1 cellular context compared by ENCODE assay signal in the genomic region with DNA sequence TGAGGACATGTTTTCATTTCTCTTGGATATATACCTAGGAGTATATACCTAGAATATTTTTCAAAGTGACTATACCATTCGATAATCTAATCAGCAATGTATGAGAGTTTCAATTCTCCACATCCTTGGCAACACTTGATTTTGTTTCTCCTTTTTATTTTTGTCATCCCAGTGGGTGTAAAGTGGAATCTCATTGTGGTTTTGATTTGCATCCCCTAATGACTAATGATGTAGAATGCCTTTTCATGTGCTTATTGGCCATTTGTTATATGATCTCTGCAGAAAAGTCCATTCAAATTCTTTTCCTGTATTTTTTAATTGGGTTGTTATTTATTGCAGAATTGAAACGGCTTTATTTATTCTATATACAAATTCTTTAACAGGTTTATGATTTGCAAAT.
TF ChIP-seq lines count a peak whose summit lies in the region.

No MANE protein-coding gene starts in this region.

TF ChIP-seq in GM23338, 12 proteins besides CTCF, POLR2A, EP300 and RAD21:
- TF ChIP-seq, protein P1, sequence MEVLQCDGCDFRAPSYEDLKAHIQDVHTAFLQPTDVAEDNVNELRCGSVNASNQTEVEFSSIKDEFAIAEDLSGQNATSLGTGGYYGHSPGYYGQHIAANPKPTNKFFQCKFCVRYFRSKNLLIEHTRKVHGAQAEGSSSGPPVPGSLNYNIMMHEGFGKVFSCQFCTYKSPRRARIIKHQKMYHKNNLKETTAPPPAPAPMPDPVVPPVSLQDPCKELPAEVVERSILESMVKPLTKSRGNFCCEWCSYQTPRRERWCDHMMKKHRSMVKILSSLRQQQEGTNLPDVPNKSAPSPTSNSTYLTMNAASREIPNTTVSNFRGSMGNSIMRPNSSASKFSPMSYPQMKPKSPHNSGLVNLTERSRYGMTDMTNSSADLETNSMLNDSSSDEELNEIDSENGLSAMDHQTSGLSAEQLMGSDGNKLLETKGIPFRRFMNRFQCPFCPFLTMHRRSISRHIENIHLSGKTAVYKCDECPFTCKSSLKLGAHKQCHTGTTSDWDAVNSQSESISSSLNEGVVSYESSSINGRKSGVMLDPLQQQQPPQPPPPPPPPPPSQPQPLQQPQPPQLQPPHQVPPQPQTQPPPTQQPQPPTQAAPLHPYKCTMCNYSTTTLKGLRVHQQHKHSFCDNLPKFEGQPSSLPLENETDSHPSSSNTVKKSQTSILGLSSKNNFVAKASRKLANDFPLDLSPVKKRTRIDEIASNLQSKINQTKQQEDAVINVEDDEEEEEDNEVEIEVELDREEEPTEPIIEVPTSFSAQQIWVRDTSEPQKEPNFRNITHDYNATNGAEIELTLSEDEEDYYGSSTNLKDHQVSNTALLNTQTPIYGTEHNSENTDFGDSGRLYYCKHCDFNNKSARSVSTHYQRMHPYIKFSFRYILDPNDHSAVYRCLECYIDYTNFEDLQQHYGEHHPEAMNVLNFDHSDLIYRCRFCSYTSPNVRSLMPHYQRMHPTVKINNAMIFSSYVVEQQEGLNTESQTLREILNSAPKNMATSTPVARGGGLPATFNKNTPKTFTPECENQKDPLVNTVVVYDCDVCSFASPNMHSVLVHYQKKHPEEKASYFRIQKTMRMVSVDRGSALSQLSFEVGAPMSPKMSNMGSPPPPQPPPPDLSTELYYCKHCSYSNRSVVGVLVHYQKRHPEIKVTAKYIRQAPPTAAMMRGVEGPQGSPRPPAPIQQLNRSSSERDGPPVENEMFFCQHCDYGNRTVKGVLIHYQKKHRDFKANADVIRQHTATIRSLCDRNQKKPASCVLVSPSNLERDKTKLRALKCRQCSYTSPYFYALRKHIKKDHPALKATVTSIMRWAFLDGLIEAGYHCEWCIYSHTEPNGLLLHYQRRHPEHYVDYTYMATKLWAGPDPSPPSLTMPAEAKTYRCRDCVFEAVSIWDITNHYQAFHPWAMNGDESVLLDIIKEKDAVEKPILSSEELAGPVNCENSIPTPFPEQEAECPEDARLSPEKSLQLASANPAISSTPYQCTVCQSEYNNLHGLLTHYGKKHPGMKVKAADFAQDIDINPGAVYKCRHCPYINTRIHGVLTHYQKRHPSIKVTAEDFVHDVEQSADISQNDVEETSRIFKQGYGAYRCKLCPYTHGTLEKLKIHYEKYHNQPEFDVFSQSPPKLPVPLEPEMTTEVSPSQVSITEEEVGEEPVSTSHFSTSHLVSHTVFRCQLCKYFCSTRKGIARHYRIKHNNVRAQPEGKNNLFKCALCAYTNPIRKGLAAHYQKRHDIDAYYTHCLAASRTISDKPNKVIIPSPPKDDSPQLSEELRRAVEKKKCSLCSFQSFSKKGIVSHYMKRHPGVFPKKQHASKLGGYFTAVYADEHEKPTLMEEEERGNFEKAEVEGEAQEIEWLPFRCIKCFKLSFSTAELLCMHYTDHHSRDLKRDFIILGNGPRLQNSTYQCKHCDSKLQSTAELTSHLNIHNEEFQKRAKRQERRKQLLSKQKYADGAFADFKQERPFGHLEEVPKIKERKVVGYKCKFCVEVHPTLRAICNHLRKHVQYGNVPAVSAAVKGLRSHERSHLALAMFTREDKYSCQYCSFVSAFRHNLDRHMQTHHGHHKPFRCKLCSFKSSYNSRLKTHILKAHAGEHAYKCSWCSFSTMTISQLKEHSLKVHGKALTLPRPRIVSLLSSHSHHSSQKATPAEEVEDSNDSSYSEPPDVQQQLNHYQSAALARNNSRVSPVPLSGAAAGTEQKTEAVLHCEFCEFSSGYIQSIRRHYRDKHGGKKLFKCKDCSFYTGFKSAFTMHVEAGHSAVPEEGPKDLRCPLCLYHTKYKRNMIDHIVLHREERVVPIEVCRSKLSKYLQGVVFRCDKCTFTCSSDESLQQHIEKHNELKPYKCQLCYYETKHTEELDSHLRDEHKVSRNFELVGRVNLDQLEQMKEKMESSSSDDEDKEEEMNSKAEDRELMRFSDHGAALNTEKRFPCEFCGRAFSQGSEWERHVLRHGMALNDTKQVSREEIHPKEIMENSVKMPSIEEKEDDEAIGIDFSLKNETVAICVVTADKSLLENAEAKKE (CRISPR knock-in tag; IDR thresholded peaks at IDR 0.05), result no peak
- TF ChIP-seq, protein P2, sequence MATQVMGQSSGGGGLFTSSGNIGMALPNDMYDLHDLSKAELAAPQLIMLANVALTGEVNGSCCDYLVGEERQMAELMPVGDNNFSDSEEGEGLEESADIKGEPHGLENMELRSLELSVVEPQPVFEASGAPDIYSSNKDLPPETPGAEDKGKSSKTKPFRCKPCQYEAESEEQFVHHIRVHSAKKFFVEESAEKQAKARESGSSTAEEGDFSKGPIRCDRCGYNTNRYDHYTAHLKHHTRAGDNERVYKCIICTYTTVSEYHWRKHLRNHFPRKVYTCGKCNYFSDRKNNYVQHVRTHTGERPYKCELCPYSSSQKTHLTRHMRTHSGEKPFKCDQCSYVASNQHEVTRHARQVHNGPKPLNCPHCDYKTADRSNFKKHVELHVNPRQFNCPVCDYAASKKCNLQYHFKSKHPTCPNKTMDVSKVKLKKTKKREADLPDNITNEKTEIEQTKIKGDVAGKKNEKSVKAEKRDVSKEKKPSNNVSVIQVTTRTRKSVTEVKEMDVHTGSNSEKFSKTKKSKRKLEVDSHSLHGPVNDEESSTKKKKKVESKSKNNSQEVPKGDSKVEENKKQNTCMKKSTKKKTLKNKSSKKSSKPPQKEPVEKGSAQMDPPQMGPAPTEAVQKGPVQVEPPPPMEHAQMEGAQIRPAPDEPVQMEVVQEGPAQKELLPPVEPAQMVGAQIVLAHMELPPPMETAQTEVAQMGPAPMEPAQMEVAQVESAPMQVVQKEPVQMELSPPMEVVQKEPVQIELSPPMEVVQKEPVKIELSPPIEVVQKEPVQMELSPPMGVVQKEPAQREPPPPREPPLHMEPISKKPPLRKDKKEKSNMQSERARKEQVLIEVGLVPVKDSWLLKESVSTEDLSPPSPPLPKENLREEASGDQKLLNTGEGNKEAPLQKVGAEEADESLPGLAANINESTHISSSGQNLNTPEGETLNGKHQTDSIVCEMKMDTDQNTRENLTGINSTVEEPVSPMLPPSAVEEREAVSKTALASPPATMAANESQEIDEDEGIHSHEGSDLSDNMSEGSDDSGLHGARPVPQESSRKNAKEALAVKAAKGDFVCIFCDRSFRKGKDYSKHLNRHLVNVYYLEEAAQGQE (IDR thresholded peaks at IDR 0.05; ENCODE audit: unreplicated experiment), result no peak
- TF ChIP-seq JUNB (IDR thresholded peaks at IDR 0.05; ENCODE audit: unreplicated experiment), result no peak
- no peak for TF ChIP-seq NANOG (IDR thresholded peaks at IDR 0.05; ENCODE audit: borderline replicate concordance)
- TF ChIP-seq, protein P3, sequence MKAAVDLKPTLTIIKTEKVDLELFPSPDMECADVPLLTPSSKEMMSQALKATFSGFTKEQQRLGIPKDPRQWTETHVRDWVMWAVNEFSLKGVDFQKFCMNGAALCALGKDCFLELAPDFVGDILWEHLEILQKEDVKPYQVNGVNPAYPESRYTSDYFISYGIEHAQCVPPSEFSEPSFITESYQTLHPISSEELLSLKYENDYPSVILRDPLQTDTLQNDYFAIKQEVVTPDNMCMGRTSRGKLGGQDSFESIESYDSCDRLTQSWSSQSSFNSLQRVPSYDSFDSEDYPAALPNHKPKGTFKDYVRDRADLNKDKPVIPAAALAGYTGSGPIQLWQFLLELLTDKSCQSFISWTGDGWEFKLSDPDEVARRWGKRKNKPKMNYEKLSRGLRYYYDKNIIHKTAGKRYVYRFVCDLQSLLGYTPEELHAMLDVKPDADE (IDR thresholded peaks at IDR 0.05), result no peak
- no peak for TF ChIP-seq CREB1 (CRISPR knock-in tag; IDR thresholded peaks at IDR 0.05; ENCODE audit: low read depth)
- no peak for TF ChIP-seq EZH2 (IDR thresholded peaks at IDR 0.05; ENCODE audit: low read depth, unreplicated experiment)
- no peak for TF ChIP-seq EZH2phosphoT487 (IDR thresholded peaks at IDR 0.05; ENCODE audit: unreplicated experiment)
- no peak for TF ChIP-seq ZNF114 (CRISPR knock-in tag; IDR thresholded peaks at IDR 0.05)
- no peak for TF ChIP-seq POLR2AphosphoS5 (IDR thresholded peaks at IDR 0.05; ENCODE audit: low read depth)
- TF ChIP-seq STAT1 (IDR thresholded peaks at IDR 0.05; ENCODE audit: unreplicated experiment), result no peak
TF ChIP-seq in GM23338: peak in this region for 0.
